18 cellular contexts compared by ENCODE assay signal in the genomic region with DNA sequence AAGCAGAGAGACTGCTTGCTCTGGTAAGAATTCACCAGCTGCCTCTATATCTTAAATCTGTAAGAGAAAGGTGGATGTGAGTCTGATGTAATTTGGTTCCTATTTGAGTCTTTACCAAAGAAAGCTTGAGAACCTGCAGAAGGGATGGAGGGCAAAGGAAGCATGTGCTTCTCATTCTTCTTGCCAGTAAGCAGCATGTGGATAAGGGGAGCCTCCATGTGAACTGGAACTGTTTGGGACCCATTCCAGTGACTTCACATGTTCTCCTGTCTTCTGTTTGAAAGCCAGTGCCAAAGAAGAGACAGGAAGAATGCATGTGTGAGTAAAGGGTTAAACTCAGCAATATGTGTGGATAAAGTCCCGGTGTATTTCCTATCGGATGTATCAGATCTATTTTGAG.
DNase-seq lines count a peak whose midpoint lies in the region; ATAC-seq and TF ChIP-seq lines count a peak whose summit lies in the region.
"Had no signal": no experiment of that assay in that cellular context is flagged by ENCODE, and none has a peak within 500 bp of the region (broad histone marks: within the 10 kb centered on the region; RNA-seq: fewer than 3 reads in every experiment).

No MANE protein-coding gene starts in this region.

- no peak for ATAC-seq in mucosa of descending colon
- ATAC-seq: activated naive CD4-positive, alpha-beta T cell treated with anti-CD3 and anti-CD28 coated beads, Interleukin-2, amount 50 U/mL, for 72 hours; gastrocnemius medialis had no signal

- H3K9me3 Mint-ChIP-seq in Caco-2 (ENCODE audit: unreplicated experiment) (peaks cover 2% of the 10 kb centered on the region), HFFc6 (peaks cover 8% of the 10 kb centered on the region), nephron (peaks cover 17% of the 10 kb centered on the region), glutamatergic neuron (ENCODE audit: unreplicated experiment) (no peaks in the 10 kb centered on the region)

- H3K4me1 Mint-ChIP-seq in Caco-2 (ENCODE audit: low read depth, unreplicated experiment): peaks cover 16% of the 10 kb centered on the region
- H3K4me1 Mint-ChIP-seq in HFFc6 (ENCODE audit: low read depth): peaks cover 55% of the 10 kb centered on the region
- peaks cover 52% of the 10 kb centered on the region for H3K4me1 Mint-ChIP-seq in nephron
- peaks cover 14% of the 10 kb centered on the region for H3K4me1 Mint-ChIP-seq in glutamatergic neuron (ENCODE audit: low read depth, unreplicated experiment)
- H3K4me1 Mint-ChIP-seq: CD14-positive monocyte had no signal

- H3K27ac ChIP-seq in coronary artery: no peak overlapping the region
- H3K27ac ChIP-seq: gastrocnemius medialis, HL-60 had no signal

- H3K27ac Mint-ChIP-seq in Caco-2 (ENCODE audit: unreplicated experiment) (peak overlapping the region; percentile 40), HFFc6 (peak overlapping the region; percentile 62; the same call in 1 of the 2 replicates), nephron (peak overlapping the region; percentile 27 to 85 (median 76)), glutamatergic neuron (ENCODE audit: unreplicated experiment) (no peak overlapping the region)
- H3K27ac Mint-ChIP-seq: activated naive CD4-positive, alpha-beta T cell treated with anti-CD3 and anti-CD28 coated beads, Interleukin-2, amount 50 U/mL, for 72 hours; CD14-positive monocyte had no signal

- H3K4me3 ChIP-seq in Caco-2 (ENCODE audit: low read depth, low read length) (no peak overlapping the region), coronary artery (peak overlapping the region; percentile 2), mucosa of descending colon (no peak overlapping the region)

- intact Hi-C loops in Caco-2 (cut with micrococcal nuclease; ENCODE audit: unreplicated experiment): no loop called here
- intact Hi-C loops in mucosa of descending colon (cut with DNase I, micrococcal nuclease): no loop called here

- H3K36me3 ChIP-seq in Caco-2 (ENCODE audit: control insufficient read depth, insufficient read depth, low read length) (no peaks in the 10 kb centered on the region), mucosa of descending colon (ENCODE audit: low read depth) (no peaks in the 10 kb centered on the region)
- H3K36me3 ChIP-seq: gastrocnemius medialis had no signal

- TF ChIP-seq CTCF in Caco-2 (IDR thresholded peaks at IDR 0.05; ENCODE audit: insufficient read depth in 1 of 2, low read depth in 1 of 2, low read length in 1 of 2, severe bottlenecking in 1 of 2, unreplicated experiment in 1 of 2) (no peak), HFFc6 (IDR thresholded peaks at IDR 0.05) (no peak), coronary artery (IDR thresholded peaks at IDR 0.05) (no peak), nephron (IDR thresholded peaks at IDR 0.05; ENCODE audit: unreplicated experiment in 3 of 3) (no peak), glutamatergic neuron (IDR thresholded peaks at IDR 0.05; ENCODE audit: partially characterized antibody, unreplicated experiment) (no peak), mucosa of descending colon (IDR thresholded peaks at IDR 0.05) (no peak)

- H3K4me1 ChIP-seq in Caco-2 (peaks cover 38% of the 10 kb centered on the region), mucosa of descending colon (ENCODE audit: low read depth) (no peaks in the 10 kb centered on the region)

- H3K4me3 Mint-ChIP-seq in Caco-2 (ENCODE audit: unreplicated experiment) (no peak overlapping the region), HFFc6 (peak overlapping the region; percentile 80), nephron (peak overlapping the region in 2 of 3 experiments; percentile 1 to 43), glutamatergic neuron (ENCODE audit: unreplicated experiment) (no peak overlapping the region)
- H3K4me3 Mint-ChIP-seq: CD14-positive monocyte had no signal

- H3K27me3 Mint-ChIP-seq in Caco-2 (ENCODE audit: insufficient read depth, unreplicated experiment): no peaks in the 10 kb centered on the region
- H3K27me3 Mint-ChIP-seq in HFFc6 (ENCODE audit: insufficient read depth): no peaks in the 10 kb centered on the region; the same call in 1 of the 2 replicates
- no peaks in the 10 kb centered on the region for H3K27me3 Mint-ChIP-seq in nephron (ENCODE audit: low read depth)
- no peaks in the 10 kb centered on the region for H3K27me3 Mint-ChIP-seq in glutamatergic neuron (ENCODE audit: unreplicated experiment)

- DNase-seq in Caco-2: no peak
- DNase-seq in HFFc6: no peak
- DNase-seq in coronary artery (ENCODE audit: low spot score): no peak
- DNase-seq in NCI-H446 treated with DMSO at 0.1 percent for 48 hours (lab: John Stamatoyannopoulos, UW): no peak
- DNase-seq in glutamatergic neuron: no peak
- DNase-seq in activated CD4-positive, CD25-positive, alpha-beta regulatory T cell (lab: John Stamatoyannopoulos, UW): no peak
- DNase-seq in mucosa of descending colon: no peak
- DNase-seq: activated CD4-positive, alpha-beta T cell treated with anti-CD3 and anti-CD28 coated beads for 1 hour; effector CD8-positive, alpha-beta T cell; gastrocnemius medialis; NCI-H526 treated with DMSO at 0.1 percent for 48 hours; nucleus accumbens; small intestine; stimulated activated naive CD4-positive, alpha-beta T cell had no signal

- H3K27me3 ChIP-seq in Caco-2 (replicated peaks; ENCODE audit: control insufficient read depth, insufficient read depth, low read length): no peaks in the 10 kb centered on the region
- H3K27me3 ChIP-seq: gastrocnemius medialis had no signal

- H3K36me3 Mint-ChIP-seq in Caco-2 (ENCODE audit: insufficient read depth, unreplicated experiment): no peaks in the 10 kb centered on the region
- peaks cover 17% of the 10 kb centered on the region for H3K36me3 Mint-ChIP-seq in HFFc6 (ENCODE audit: low read depth)
- no peaks in the 10 kb centered on the region for H3K36me3 Mint-ChIP-seq in nephron (ENCODE audit: low read depth)
- H3K36me3 Mint-ChIP-seq in glutamatergic neuron (ENCODE audit: unreplicated experiment): peaks cover 6% of the 10 kb centered on the region
- H3K36me3 Mint-ChIP-seq: activated naive CD4-positive, alpha-beta T cell treated with anti-CD3 and anti-CD28 coated beads, Interleukin-2, amount 50 U/mL, for 72 hours; CD14-positive monocyte had no signal

- BruUV-seq in Caco-2 (replicated peaks; lab: Mats Ljungman, UMichigan): no TSS peak

- CTCF ChIA-PET in Caco-2 (lab: Charles Lee): no interaction called here

- H3K9me3 ChIP-seq in Caco-2: no peaks in the 10 kb centered on the region
- no peaks in the 10 kb centered on the region for H3K9me3 ChIP-seq in mucosa of descending colon
- H3K9me3 ChIP-seq: gastrocnemius medialis had no signal

- POLR2A ChIA-PET in Caco-2 (lab: Charles Lee): no interaction called here

Comparison
In these comparisons a context has a peak if more than half of its experiments do, and no peak if none do; other contexts are left out.
1. H3K4me3 Mint-ChIP-seq: peak in HFFc6 (single experiment) and nephron (2 of 3); none in Caco-2 (single experiment) and glutamatergic neuron (single experiment).